Comparison of ENCODE assay signal across 8 cellular contexts in genomic region chr20:32521780-32522524, GRCh38.
DNase-seq lines count a peak whose midpoint lies in the region; ATAC-seq, FAIRE-seq and TF ChIP-seq lines count a peak whose summit lies in the region.

No MANE protein-coding gene starts in this region.

- peak; percentile 39 for DNase-seq in A172 (ENCODE audit: low spot score)
- DNase-seq in GM12891 (ENCODE audit: insufficient read length, low spot score), result peak; percentile 75
- DNase-seq in NCI-H1694 treated with DMSO at 0.1 percent for 48 hours (lab: John Stamatoyannopoulos, UW), result peak; percentile 52
- peak; percentile 75 for DNase-seq in WERI-Rb-1
- DNase-seq in breast epithelium (ENCODE audit: low spot score in 2 of 2), result peak; percentile 43 to 75
- peak; percentile 57 for DNase-seq in iris pigment epithelial cell (ENCODE audit: low read depth)
- DNase-seq in stimulated activated CD4-positive, alpha-beta T cell treated with anti-CD3 and anti-CD28 coated beads, Interleukin-2, amount 100 ng/mL, for 4 hours (ENCODE audit: low read depth), result peak; percentile 55

- TF ChIP-seq POLR2A in GM12891 (IDR thresholded peaks at IDR 0.05; ENCODE audit: low read depth, low read length), result no peak
- no peak for TF ChIP-seq POLR2A in breast epithelium (IDR thresholded peaks at IDR 0.05)

- no peak for ATAC-seq in GM18907 (IDR thresholded peaks at IDR 0.05; ENCODE audit: unreplicated experiment)

- FAIRE-seq in GM12891 (lab: Jason Lieb, UNC), result peak; percentile 88

- TF ChIP-seq CTCF in WERI-Rb-1 (IDR thresholded peaks at IDR 0.05; ENCODE audit: low read depth, low read length), result peak; percentile 93
- TF ChIP-seq CTCF in breast epithelium (IDR thresholded peaks at IDR 0.05), result peak in 2 of 3 donors; percentile 78 to 86

- H3K4me1 ChIP-seq in breast epithelium, result peaks cover 0 to 11% of the 10 kb centered on the region in 2 donors

- intact Hi-C loops in breast epithelium (cut with DNase I; ENCODE audit: low total_unique reads), result loop anchor here (5.0 kb wide), 1 partner anchor 130 kb away; no protein-coding TSS in a partner anchor

- H3K27ac ChIP-seq in WERI-Rb-1 (peak overlapping the region; percentile 71), breast epithelium (no peak overlapping the region)

- peaks cover 42% of the 10 kb centered on the region for H3K36me3 ChIP-seq in WERI-Rb-1
- H3K36me3 ChIP-seq in breast epithelium, result no peaks in the 10 kb centered on the region

- H3K9me3 ChIP-seq in WERI-Rb-1 (ENCODE audit: severe bottlenecking) (no peaks in the 10 kb centered on the region), breast epithelium (no peaks in the 10 kb centered on the region)

- no peak overlapping the region for H3K4me3 ChIP-seq in WERI-Rb-1 (ENCODE audit: low read depth, low read length)
- H3K4me3 ChIP-seq in breast epithelium, result no peak overlapping the region

- H3K27me3 ChIP-seq in WERI-Rb-1 (ENCODE audit: insufficient read depth, low read depth, severe bottlenecking) (no peaks in the 10 kb centered on the region), breast epithelium (no peaks in the 10 kb centered on the region)

TF ChIP-seq in GM12891, 5 proteins besides CTCF, POLR2A, EP300 and RAD21:
- TF ChIP-seq POLR2AphosphoS5 (IDR thresholded peaks at IDR 0.05; ENCODE audit: low read depth, low read length), result no peak
- TF ChIP-seq PAX5 (IDR thresholded peaks at IDR 0.05; ENCODE audit: insufficient read depth, low read length, severe bottlenecking), result no peak
- TF ChIP-seq SPI1 (IDR thresholded peaks at IDR 0.05; ENCODE audit: low read depth, low read length), result no peak
- TF ChIP-seq POU2F2 (IDR thresholded peaks at IDR 0.05; ENCODE audit: low read depth, low read length), result no peak
- no peak for TF ChIP-seq TAF1 (IDR thresholded peaks at IDR 0.05; ENCODE audit: low read depth, low read length)
